Comparison of ENCODE assay signal across 17 cellular contexts in genomic region chr3:142278451-142278850, GRCh38.
"Had no signal": no experiment of that assay in that cellular context is flagged by ENCODE, and none has a peak within 500 bp of the region (broad histone marks: within the 10 kb centered on the region; RNA-seq: fewer than 3 reads in every experiment).

No MANE protein-coding gene starts in this region.

- H3K9me3 ChIP-seq: prostate gland, right lobe of liver, suprapubic skin had no signal

- ATAC-seq: effector memory CD8-positive, alpha-beta T cell; foreskin keratinocyte; right lobe of liver had no signal

- H3K27me3 ChIP-seq: foreskin keratinocyte, right lobe of liver, suprapubic skin had no signal

- H3K4me1 ChIP-seq: foreskin keratinocyte, prostate gland, right lobe of liver, suprapubic skin had no signal

- H3K4me3 ChIP-seq: prostate gland, right lobe of liver, suprapubic skin had no signal

- H3K9me3 Mint-ChIP-seq: type B pancreatic cell had no signal

- H3K36me3 ChIP-seq: prostate gland, right lobe of liver, suprapubic skin had no signal

- H3K36me3 Mint-ChIP-seq: activated naive CD8-positive, alpha-beta T cell; type B pancreatic cell had no signal

- H3K27ac ChIP-seq: epithelial cell of prostate, foreskin keratinocyte, prostate gland, right lobe of liver, suprapubic skin had no signal

- H3K4me3 Mint-ChIP-seq: activated naive CD8-positive, alpha-beta T cell; effector memory CD8-positive, alpha-beta T cell; nephron; type B pancreatic cell had no signal

- H3K27me3 Mint-ChIP-seq: activated naive CD8-positive, alpha-beta T cell; effector memory CD8-positive, alpha-beta T cell; type B pancreatic cell had no signal

- DNase-seq: activated CD4-positive, alpha-beta T cell treated with anti-CD3 and anti-CD28 coated beads, Interleukin-2, amount 50 U/mL, for 4 hours; activated gamma-delta T cell; activated T-cell treated with anti-CD3 and anti-CD28 coated beads, Interleukin-2, amount 50 U/mL, for 48 hours; aorta; effector memory CD8-positive, alpha-beta T cell; foreskin keratinocyte; occipital lobe; right lobe of liver; stimulated activated CD4-positive, alpha-beta T cell treated with anti-CD3 and anti-CD28 coated beads, Interleukin-12 subunit alpha, Interleukin-12 subunit beta, amount 100 ng/mL, for 4 hours; stimulated activated CD4-positive, alpha-beta T cell treated with anti-CD3 and anti-CD28 coated beads, Interleukin-2, amount 100 ng/mL, for 48 hours; stimulated activated naive CD4-positive, alpha-beta T cell treated with Interleukin-2 at 50 U/mL for 16 hours had no signal

- H3K27ac Mint-ChIP-seq: activated naive CD8-positive, alpha-beta T cell; nephron; type B pancreatic cell had no signal
